In the genomic region with DNA sequence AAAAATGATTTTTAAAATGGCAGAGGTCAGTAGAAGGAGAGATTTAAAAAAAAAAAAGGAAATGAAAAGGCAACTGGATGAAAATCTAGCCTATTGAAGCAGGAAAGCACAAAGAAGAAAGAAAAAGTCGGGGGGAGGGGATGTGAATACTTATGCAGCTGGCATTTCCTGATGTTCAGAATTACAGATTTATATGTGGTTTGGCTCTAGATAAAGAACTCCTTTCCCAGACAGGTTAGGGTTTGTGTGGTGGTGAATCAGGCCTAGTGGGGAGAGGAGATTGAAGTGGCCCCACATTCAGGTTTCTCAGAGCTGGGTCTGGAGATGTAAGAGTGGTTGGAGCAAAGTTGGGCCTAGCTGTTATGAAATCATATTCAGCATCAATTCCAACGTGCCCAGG, we compare ENCODE assay signal across 1 cellular context.
TF ChIP-seq lines count a peak whose summit lies in the region.

No MANE protein-coding gene starts in this region.

TF ChIP-seq in H1, 55 proteins besides CTCF, POLR2A, EP300 and RAD21 (continued from another document):
- TF ChIP-seq CBX8 (IDR thresholded peaks at IDR 0.05; ENCODE audit: borderline replicate concordance, low read depth, low read length): no peak
- TF ChIP-seq POU5F1 (IDR thresholded peaks at IDR 0.05; ENCODE audit: low read depth, low read length): no peak
- no peak for TF ChIP-seq RNF2 (IDR thresholded peaks at IDR 0.05; ENCODE audit: borderline replicate concordance, low read depth, low read length, missing control alignments, poor library complexity, severe bottlenecking)
